10 cellular contexts compared by ENCODE assay signal in the genomic region with DNA sequence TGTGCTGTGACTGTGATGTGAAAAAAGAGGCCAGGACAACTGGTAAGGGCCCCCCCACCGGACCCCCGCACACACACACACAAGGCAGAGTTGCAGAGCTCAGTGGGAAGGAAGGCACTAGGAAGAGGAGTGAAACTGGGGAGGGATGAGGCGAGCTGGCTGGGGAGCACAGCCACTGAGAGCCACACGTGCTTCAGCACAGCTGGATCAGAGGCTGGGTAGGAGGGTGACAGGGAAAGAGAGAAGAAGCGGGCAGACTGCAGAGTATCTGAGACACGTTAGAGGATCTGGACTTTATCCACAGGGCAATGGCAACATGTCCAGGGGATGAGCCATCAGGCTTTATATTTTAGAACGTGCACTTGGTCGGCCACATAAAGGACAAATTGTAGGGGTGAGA.
"Had no signal": no experiment of that assay in that cellular context is flagged by ENCODE, and none has a peak within 500 bp of the region (broad histone marks: within the 10 kb centered on the region; RNA-seq: fewer than 3 reads in every experiment).

No MANE protein-coding gene starts in this region.

- H3K27ac Mint-ChIP-seq: activated CD4-positive, alpha-beta memory T cell treated with anti-CD3 and anti-CD28 coated beads, Interleukin-2, amount 10 ng/mL, durations not matched to agents 7 days and 5 days; T-helper 1 cell treated with Interleukin-12 subunit alpha and Interleukin-12 subunit beta and Interleukin-4 antibody, amounts not matched to agents 30 μg/mL and 1 μg/mL, for 36 hours had no signal

- H3K9me3 Mint-ChIP-seq: activated CD4-positive, alpha-beta memory T cell treated with anti-CD3 and anti-CD28 coated beads, Interleukin-2, amount 10 ng/mL, durations not matched to agents 7 days and 5 days; T-helper 1 cell treated with Interleukin-12 subunit alpha and Interleukin-12 subunit beta and Interleukin-4 antibody, amounts not matched to agents 30 μg/mL and 1 μg/mL, for 36 hours; WTC11 had no signal

- H3K4me1 Mint-ChIP-seq: activated CD4-positive, alpha-beta memory T cell treated with anti-CD3 and anti-CD28 coated beads, Interleukin-2, amount 10 ng/mL, durations not matched to agents 7 days and 5 days had no signal

- DNase-seq: activated CD4-positive, alpha-beta memory T cell treated with anti-CD3 and anti-CD28 coated beads, Interleukin-2, amount 10 ng/mL, durations not matched to agents 7 days and 5 days; activated CD4-positive, alpha-beta T cell treated with anti-CD3 and anti-CD28 coated beads for 4 hours; activated CD8-positive, alpha-beta memory T cell treated with anti-CD3 and anti-CD28 coated beads, Interleukin-2, amount 50 U/mL, for 4 hours; activated naive CD4-positive, alpha-beta T cell treated with Interleukin-2 at 50 U/mL for 16 hours; mesendoderm; uterus had no signal

- ATAC-seq: gastroesophageal sphincter, sciatic nerve, WTC11 had no signal

- H3K4me3 Mint-ChIP-seq: activated CD4-positive, alpha-beta memory T cell treated with anti-CD3 and anti-CD28 coated beads, Interleukin-2, amount 10 ng/mL, durations not matched to agents 7 days and 5 days; T-helper 1 cell treated with Interleukin-12 subunit alpha and Interleukin-12 subunit beta and Interleukin-4 antibody, amounts not matched to agents 30 μg/mL and 1 μg/mL, for 36 hours; WTC11 had no signal

- H3K27me3 Mint-ChIP-seq: activated CD4-positive, alpha-beta memory T cell treated with anti-CD3 and anti-CD28 coated beads, Interleukin-2, amount 10 ng/mL, durations not matched to agents 7 days and 5 days had no signal
